Comparison of ENCODE assay signal across 9 cellular contexts in the genomic region with DNA sequence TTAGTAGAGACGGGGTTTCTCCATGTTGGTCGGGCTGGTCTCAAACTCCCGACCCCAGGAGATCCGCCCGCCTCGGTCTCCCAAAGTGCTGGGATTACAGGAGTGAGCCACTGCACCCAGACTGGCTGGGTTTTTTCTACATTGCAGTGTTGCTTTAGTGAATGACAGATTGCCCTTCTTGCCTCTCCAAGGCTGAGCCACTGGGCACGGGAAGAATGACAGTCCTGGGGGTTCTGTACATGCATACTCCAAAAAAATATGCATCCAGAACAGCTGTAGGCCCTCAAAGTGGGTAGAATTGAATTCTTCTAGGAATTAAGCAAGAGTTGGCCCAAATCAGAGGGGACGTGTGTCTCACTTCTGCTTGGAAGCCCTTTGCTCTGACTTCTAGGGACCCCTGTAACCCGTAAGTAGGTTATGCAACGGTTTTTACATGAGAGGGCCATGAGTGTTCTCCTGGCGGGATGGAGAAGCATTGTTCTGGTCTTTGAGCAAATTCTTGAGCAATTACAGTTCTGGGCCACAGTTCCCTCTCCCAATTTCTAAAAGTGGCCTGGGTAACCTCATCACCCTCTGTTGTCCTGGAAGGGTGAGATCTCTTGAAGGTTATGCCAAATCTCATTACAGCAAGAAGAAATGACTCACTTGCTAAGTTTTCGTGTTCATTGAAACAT. TPM values are rescaled to one million over a fixed set of nuclear protein-coding genes. Genes with fewer than 3 reads are reported as not detected.
DNase-seq lines count a peak whose midpoint lies in the region; TF ChIP-seq lines count a peak whose summit lies in the region.
"Had no signal": no experiment of that assay in that cellular context is flagged by ENCODE, and none has a peak within 500 bp of the region (broad histone marks: within the 10 kb centered on the region; RNA-seq: fewer than 3 reads in every experiment).

No MANE protein-coding gene starts in this region.

- H3K36me3 Mint-ChIP-seq in H9 (ENCODE audit: insufficient read depth in 1 of 3, low read depth in 3 of 3): peaks cover 10 to 20% (median 11%) of the 10 kb centered on the region in 3 experiments; a peak in 6 of 7 replicates

- H3K4me2 ChIP-seq in H9 (ENCODE audit: insufficient read depth, insufficient read length, low read length) (peak overlapping the region; percentile 93), skeletal muscle satellite cell (ENCODE audit: low read length) (peak overlapping the region; percentile 97)

- H2BK12ac ChIP-seq in H9 (ENCODE audit: insufficient read length, low read depth, low read length): no peak overlapping the region

- H3K27ac ChIP-seq in H9 (ENCODE audit: insufficient read length, low read depth, low read length): no peak overlapping the region

- H4K20me1 ChIP-seq in H9 (ENCODE audit: control insufficient read depth, insufficient read depth, insufficient read length): no peaks in the 10 kb centered on the region

- H2BK20ac ChIP-seq in H9 (ENCODE audit: low read depth, low read length, poor library complexity, severe bottlenecking): no peak overlapping the region

- no peaks in the 10 kb centered on the region for H3K27me3 ChIP-seq in H9 (ENCODE audit: insufficient read depth, low read length)
- no peaks in the 10 kb centered on the region for H3K27me3 ChIP-seq in skeletal muscle satellite cell (ENCODE audit: control insufficient read depth, insufficient read depth, low read length)

- peaks cover 0 to 2% of the 10 kb centered on the region in 2 experiments; a peak in 2 of 5 replicates for H3K9me3 Mint-ChIP-seq in H9

- H2AK5ac ChIP-seq in H9 (ENCODE audit: insufficient read length, low read length): no peak overlapping the region

- no peak overlapping the region for H3K56ac ChIP-seq in H9 (ENCODE audit: insufficient read length, low read depth, low read length)

- no peak overlapping the region for H2AFZ ChIP-seq in H9 (ENCODE audit: low read length)

- H3K14ac ChIP-seq in H9 (ENCODE audit: insufficient read depth, low read length): no peak overlapping the region

- H3K4me1 Mint-ChIP-seq in H9: peaks cover 68 to 72% of the 10 kb centered on the region in 2 experiments

- WGBS in H9 (ENCODE audit: extremely low coverage, insufficient read length, low lambda C conversion rate): no CpG with 5 or more reads among the region's 12 CpGs

- H3K4me1 ChIP-seq in H9 (ENCODE audit: insufficient read depth, low read length): peaks cover 19% of the 10 kb centered on the region
- peaks cover 62% of the 10 kb centered on the region for H3K4me1 ChIP-seq in skeletal muscle satellite cell (ENCODE audit: control insufficient read depth, insufficient read depth, low read length)

- H3K79me1 ChIP-seq in H9 (ENCODE audit: insufficient read depth, low read depth, low read length, poor library complexity, severe bottlenecking): peaks cover 5% of the 10 kb centered on the region

- H2BK15ac ChIP-seq in H9 (ENCODE audit: low read depth, low read length): no peak overlapping the region

- H3K18ac ChIP-seq in H9 (ENCODE audit: insufficient read length, low read depth, low read length): no peak overlapping the region

- peak overlapping the region; percentile 97 for H3K4me3 ChIP-seq in skeletal muscle satellite cell (ENCODE audit: low read length)

- TF ChIP-seq CTCF in H9 (conservative IDR thresholded peaks at IDR 0.05): no peak

- H3K9me3 ChIP-seq in H9 (ENCODE audit: control insufficient read depth, low read depth, low read length) (no peaks in the 10 kb centered on the region), skeletal muscle satellite cell (replicated peaks; ENCODE audit: low read length) (no peaks in the 10 kb centered on the region)

- DNase-seq in H9: no peak
- DNase-seq in T1000 (lab: John Stamatoyannopoulos, UW): peak; percentile 41
- DNase-seq in glomerular visceral epithelial cell (ENCODE audit: extremely low spot score): peak; percentile 77
- DNase-seq in stimulated activated CD4-positive, alpha-beta T cell treated with anti-CD3 and anti-CD28 coated beads, Interleukin-2, amount 100 ng/mL, for 48 hours: no peak
- DNase-seq in NCI-H1092 treated with DMSO at 0.1 percent for 48 hours (lab: John Stamatoyannopoulos, UW): no peak
- no peak for DNase-seq in NCI-H1930 (lab: John Stamatoyannopoulos, UW)
- no peak for DNase-seq in NCI-H2196 treated with DMSO at 0.1 percent for 48 hours (lab: John Stamatoyannopoulos, UW; ENCODE audit: unreplicated experiment)

- peak overlapping the region in 1 of 2 experiments; percentile 95; a peak in 4 of 5 replicates for H3K4me3 Mint-ChIP-seq in H9

- no peak overlapping the region for H2BK5ac ChIP-seq in H9 (ENCODE audit: insufficient read length, low read length)

- no peak overlapping the region for H4K8ac ChIP-seq in H9 (replicated peaks; ENCODE audit: insufficient read length, low read depth, low read length)

- H4K5ac ChIP-seq in H9 (ENCODE audit: insufficient read length, low read depth, low read length): no peak overlapping the region

- H2BK120ac ChIP-seq in H9 (ENCODE audit: low read depth, low read length, poor library complexity, severe bottlenecking): no peak overlapping the region

- peaks cover 72% of the 10 kb centered on the region for H3K79me2 ChIP-seq in H9 (ENCODE audit: insufficient read depth, low read length)

- H3K27ac Mint-ChIP-seq in H9: peak overlapping the region in 2 of 3 experiments; percentile 38 to 90; a peak in 4 of 7 replicates

- H3T11ph ChIP-seq in H9 (ENCODE audit: low read length): no peak overlapping the region

- no peaks in the 10 kb centered on the region; the same call in 1 of the 2 replicates for H3K27me3 Mint-ChIP-seq in H9 (ENCODE audit: low read depth)

- no peak overlapping the region for H4K91ac ChIP-seq in H9 (ENCODE audit: insufficient read length, low read depth, low read length)

- H3K23ac ChIP-seq in H9 (ENCODE audit: insufficient read length, low read depth, low read length): no peak overlapping the region

- H3K23me2 ChIP-seq in H9 (ENCODE audit: insufficient read length, low read depth, low read length, poor library complexity, severe bottlenecking): peaks cover 21% of the 10 kb centered on the region

- peaks cover 27% of the 10 kb centered on the region for H3K36me3 ChIP-seq in skeletal muscle satellite cell (ENCODE audit: insufficient read depth, low read length)

- no peak overlapping the region for H3K9ac ChIP-seq in H9 (ENCODE audit: extremely low read depth, insufficient read length, low read length)
- H3K9ac ChIP-seq in skeletal muscle satellite cell (ENCODE audit: low read depth, low read length): peak overlapping the region; percentile 99

- H3K4ac ChIP-seq in H9 (ENCODE audit: low read depth, low read length): no peak overlapping the region

RNA-seq across cellular contexts. Expression of a gene that starts 3.6 kb away (rescaled TPM):
- total RNA-seq in H9 (2021): 369 and 386 TPM in 2 replicates
- total RNA-seq in skeletal muscle satellite cell (2012; rRNA removed): 162 and 238 TPM in 2 replicates

RNA-seq across cellular contexts. Expression of a gene that starts 32.1 kb away (rescaled TPM):
- total RNA-seq in H9 (2021): 341 and 345 TPM in 2 replicates
- 591 and 1,054 TPM in 2 replicates for total RNA-seq in skeletal muscle satellite cell (2012; rRNA removed)

RNA-seq across cellular contexts. Expression of a gene that starts 33.3 kb away (rescaled TPM):
- total RNA-seq in H9 (2021): 25.7 and 31.1 TPM in 2 replicates
- 0.25 TPM in 1 of 2 replicates, not detected in the other for total RNA-seq in skeletal muscle satellite cell (2012; rRNA removed)
- total RNA-seq: glomerular endothelial cell had no signal

Comparison
In these comparisons a context has a peak if more than half of its experiments do, and no peak if none do; other contexts are left out.
1. DNase-seq: peak in T1000 (single experiment) and glomerular visceral epithelial cell (single experiment); none in H9 (single experiment), stimulated activated CD4-positive, alpha-beta T cell treated with anti-CD3 and anti-CD28 coated beads, Interleukin-2, amount 100 ng/mL, for 48 hours (0 of 2), NCI-H1092 treated with DMSO at 0.1 percent for 48 hours (single experiment), NCI-H1930 (0 of 2) and NCI-H2196 treated with DMSO at 0.1 percent for 48 hours (single experiment).